ENCODE assay signal across 21 cellular contexts in genomic region chr2:182831912-182832311, GRCh38. TPM values are rescaled to one million over a fixed set of nuclear protein-coding genes. Genes with fewer than 3 reads are reported as not detected.
"Had no signal": no experiment of that assay in that cellular context is flagged by ENCODE, and none has a peak within 500 bp of the region (broad histone marks: within the 10 kb centered on the region; RNA-seq: fewer than 3 reads in every experiment).

No MANE protein-coding gene starts in this region.

- H3K4me3 Mint-ChIP-seq: endodermal cell; memory B cell; natural killer cell treated with Interleukin-12 subunit alpha and Interleukin-12 subunit beta and Interleukin-15 and Interleukin-18, amount 100 ng/mL, for 72 hours had no signal

- ATAC-seq: foreskin keratinocyte; left cardiac atrium; lower lobe of right lung; natural killer cell treated with Interleukin-12 subunit alpha and Interleukin-12 subunit beta and Interleukin-15 and Interleukin-18, amount 100 ng/mL, for 72 hours had no signal

- DNase-seq: effector CD4-positive, alpha-beta T cell; endodermal cell; erythroblast; foreskin keratinocyte; head of caudate nucleus; kidney; left cardiac atrium; left ventricle myocardium inferior; lower lobe of right lung; midbrain; sigmoid colon; stimulated activated CD4-positive, alpha-beta T cell treated with anti-CD3 and anti-CD28 coated beads, Interleukin-12 subunit alpha, Interleukin-12 subunit beta, amount 100 ng/mL, for 4 hours; stimulated activated naive CD4-positive, alpha-beta T cell; trophoblast cell had no signal

- H3K36me3 ChIP-seq: left ventricle myocardium inferior, lower lobe of right lung, right atrium auricular region, sigmoid colon had no signal

- H3K79me2 ChIP-seq: hepatocyte had no signal

- H3K9me3 ChIP-seq: left ventricle myocardium inferior, lower lobe of right lung, right atrium auricular region, sigmoid colon had no signal

- FAIRE-seq: endothelial cell of umbilical vein, kidney had no signal

- H3K27ac ChIP-seq: coronary artery, foreskin keratinocyte, hepatocyte, left ventricle myocardium inferior, lower lobe of right lung, right atrium auricular region, sigmoid colon, skin epidermis had no signal

- H3K27me3 ChIP-seq: hepatocyte, right atrium auricular region, sigmoid colon had no signal

- H3K9me3 Mint-ChIP-seq: endodermal cell, memory B cell had no signal

- H2AFZ ChIP-seq: hepatocyte had no signal

- H3K27ac Mint-ChIP-seq: endodermal cell; memory B cell; natural killer cell treated with Interleukin-12 subunit alpha and Interleukin-12 subunit beta and Interleukin-15 and Interleukin-18, amount 100 ng/mL, for 72 hours had no signal

- H3K4me2 ChIP-seq: hepatocyte had no signal

- H3K4me3 ChIP-seq: coronary artery, hepatocyte, left ventricle myocardium inferior, lower lobe of right lung, right atrium auricular region, sigmoid colon, skin epidermis had no signal

- H3K36me3 Mint-ChIP-seq: memory B cell; natural killer cell treated with Interleukin-12 subunit alpha and Interleukin-12 subunit beta and Interleukin-15 and Interleukin-18, amount 100 ng/mL, for 72 hours had no signal

- H3K4me1 ChIP-seq: foreskin keratinocyte, lower lobe of right lung, right atrium auricular region had no signal

- H3K4me1 Mint-ChIP-seq: memory B cell had no signal

RNA-seq across cellular contexts. Expression of gene FRZB, which starts 34.5 kb away (rescaled TPM):
- total RNA-seq: endothelial cell of umbilical vein; foreskin keratinocyte; natural killer cell treated with Interleukin-12 subunit alpha and Interleukin-12 subunit beta and Interleukin-15 and Interleukin-18, amount 100 ng/mL, for 72 hours had no signal
- polyA plus RNA-seq: foreskin keratinocyte had no signal
